In genomic region chr9:7300484-7300883, GRCh38 we compare ENCODE assay signal across 14 cellular contexts.
DNase-seq lines count a peak whose midpoint lies in the region; ATAC-seq lines count a peak whose summit lies in the region.
"Had no signal": no experiment of that assay in that cellular context is flagged by ENCODE, and none has a peak within 500 bp of the region (broad histone marks: within the 10 kb centered on the region; RNA-seq: fewer than 3 reads in every experiment).

No MANE protein-coding gene starts in this region.

- no peak for DNase-seq in stimulated activated naive CD8-positive, alpha-beta T cell treated with anti-CD3 and anti-CD28 coated beads, Interleukin-15, Interleukin-2, amounts not matched to agents 100 U/mL and 50 U/mL, for 24 hours
- DNase-seq in T-helper 2 cell (no peak), NCI-H1694 treated with DMSO at 0.1 percent for 48 hours (lab: John Stamatoyannopoulos, UW) (no peak), mucosa of gallbladder (ENCODE audit: low spot score) (no peak), AG08396 (ENCODE audit: low spot score) (no peak)
- DNase-seq: activated CD4-positive, alpha-beta T cell treated with anti-CD3 and anti-CD28 coated beads for 1 hour; activated CD8-positive, alpha-beta memory T cell treated with anti-CD3 and anti-CD28 coated beads, Interleukin-2, amount 50 U/mL, for 48 hours; foreskin fibroblast; MV-4-11; stimulated activated CD4-positive, alpha-beta T cell treated with anti-CD3 and anti-CD28 coated beads, Interleukin-2, amount 100 ng/mL, for 48 hours had no signal

- ATAC-seq in GM19328 (IDR thresholded peaks at IDR 0.05; ENCODE audit: unreplicated experiment) (peak; percentile 25), HG02623 (IDR thresholded peaks at IDR 0.05; ENCODE audit: unreplicated experiment) (peak; percentile 28), HG03196 (IDR thresholded peaks at IDR 0.05; ENCODE audit: unreplicated experiment) (peak; percentile 53)
- ATAC-seq in stimulated activated naive CD8-positive, alpha-beta T cell treated with anti-CD3 and anti-CD28 coated beads, Interleukin-15, Interleukin-2, amounts not matched to agents 100 U/mL and 50 U/mL, for 24 hours: peak; percentile 33
- ATAC-seq: HepG2 had no signal
